Comparison of ENCODE assay signal across 8 cellular contexts in the genomic region with DNA sequence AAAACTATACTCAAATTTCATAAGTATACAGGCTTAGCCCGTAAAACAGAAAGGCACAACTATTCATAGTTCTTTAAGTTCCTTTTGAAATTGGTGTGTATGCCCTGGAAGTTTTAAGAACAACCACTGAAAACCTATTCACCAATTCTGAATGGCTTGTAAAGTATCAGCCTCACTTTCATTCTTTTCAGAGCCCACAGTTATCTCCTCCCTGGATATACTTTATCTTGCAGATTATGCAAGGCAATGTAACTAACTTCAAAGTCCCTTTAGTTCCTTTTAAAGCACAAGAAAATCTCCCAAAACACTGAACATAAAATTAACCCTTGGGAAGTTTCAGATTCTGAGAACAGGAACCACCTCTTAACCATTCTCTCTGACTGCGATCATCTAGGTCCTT. TPM values are rescaled to one million over a fixed set of nuclear protein-coding genes. Genes with fewer than 3 reads are reported as not detected.
A peak's percentile ranks its signal among the peaks of the same experiment; 100 is the strongest.
DNase-seq lines count a peak whose midpoint lies in the region; ATAC-seq and TF ChIP-seq lines count a peak whose summit lies in the region.

No MANE protein-coding gene starts in this region.

- intact Hi-C loops in ascending aorta (cut with DNase I), result loop anchor here (10.0 kb wide), 1 partner anchor 360 kb away; a partner anchor contains a TSS

- H3K36me3 Mint-ChIP-seq in activated T-cell treated with anti-CD3 and anti-CD28 coated beads, Interleukin-2, amount 50 U/mL, for 72 hours (ENCODE audit: insufficient read depth in 2 of 2), result peaks cover 0 to 4% of the 10 kb centered on the region in 2 donors

- TF ChIP-seq RAD21 in liver (IDR thresholded peaks at IDR 0.05), result no peak

- TF ChIP-seq EP300 in tibial nerve (IDR thresholded peaks at IDR 0.05), result no peak

- no peak for TF ChIP-seq POLR2A in tibial nerve (IDR thresholded peaks at IDR 0.05)

- no peaks in the 10 kb centered on the region for H3K4me1 ChIP-seq in ascending aorta
- H3K4me1 ChIP-seq in liver (ENCODE audit: control insufficient read depth in 4 of 4, insufficient read depth in 4 of 4, low read length in 3 of 4), result peaks cover 6 to 30% (median 20%) of the 10 kb centered on the region in 4 donors
- peaks cover 0 to 35% (median 4%) of the 10 kb centered on the region in 4 donors for H3K4me1 ChIP-seq in tibial nerve

- peak overlapping the region; percentile 87 for H3K27ac Mint-ChIP-seq in activated T-cell treated with anti-CD3 and anti-CD28 coated beads, Interleukin-2, amount 50 U/mL, for 72 hours

- no peaks in the 10 kb centered on the region for H3K27me3 Mint-ChIP-seq in activated T-cell treated with anti-CD3 and anti-CD28 coated beads, Interleukin-2, amount 50 U/mL, for 72 hours (ENCODE audit: low read depth)

- no peak for ATAC-seq in activated T-cell treated with anti-CD3 and anti-CD28 coated beads, Interleukin-2, amount 50 U/mL, for 72 hours (replicated peaks in 1 of 2)

- H3K36me3 ChIP-seq in ascending aorta (no peaks in the 10 kb centered on the region), liver (ENCODE audit: control insufficient read depth in 4 of 4, insufficient read depth in 3 of 4, low read depth in 1 of 4, low read length in 3 of 4) (no peaks in the 10 kb centered on the region), tibial nerve (no peaks in the 10 kb centered on the region)

- H3K27me3 ChIP-seq in ascending aorta, result no peaks in the 10 kb centered on the region
- H3K27me3 ChIP-seq in liver (ENCODE audit: control insufficient read depth in 4 of 4, insufficient read depth in 4 of 4, low read length in 3 of 4), result no peaks in the 10 kb centered on the region
- no peaks in the 10 kb centered on the region for H3K27me3 ChIP-seq in tibial nerve

- H3K9ac ChIP-seq in liver (ENCODE audit: low read depth in 1 of 2, low read length in 2 of 2), result peak overlapping the region in 1 of 2 donors; percentile 12

- WGBS in liver, result 50% methylated on average over 2 of the region's 2 CpGs
- WGBS in tibial nerve, 2 donors, result 24 to 32% methylated on average over 2 of the region's 2 CpGs

- peak overlapping the region; percentile 95 to 98 for H3K4me3 Mint-ChIP-seq in activated T-cell treated with anti-CD3 and anti-CD28 coated beads, Interleukin-2, amount 50 U/mL, for 72 hours

- H3K9me3 ChIP-seq in ascending aorta (no peaks in the 10 kb centered on the region), liver (ENCODE audit: control insufficient read depth in 4 of 4, low read length in 3 of 4) (no peaks in the 10 kb centered on the region), tibial nerve (no peaks in the 10 kb centered on the region)

- no peak for TF ChIP-seq CTCF in ascending aorta (IDR thresholded peaks at IDR 0.05)
- no peak for TF ChIP-seq CTCF in liver (IDR thresholded peaks at IDR 0.05; ENCODE audit: low read depth, low read length, missing input control)
- TF ChIP-seq CTCF in tibial nerve (IDR thresholded peaks at IDR 0.05), result no peak
- TF ChIP-seq CTCF in GM10266 (IDR thresholded peaks at IDR 0.05; ENCODE audit: control insufficient read depth, insufficient read depth, low read depth, missing control alignments), result no peak

- DNase-seq in activated T-cell treated with anti-CD3 and anti-CD28 coated beads, Interleukin-2, amount 50 U/mL, for 72 hours, result no peak
- DNase-seq in activated T-cell treated with anti-CD3 and anti-CD28 coated beads for 4 hours (no peak), ascending aorta (ENCODE audit: low spot score in 2 of 2) (no peak), tibial nerve (ENCODE audit: low spot score in 2 of 2) (no peak), D341Med (ENCODE audit: low spot score) (no peak), mucosa of gallbladder (ENCODE audit: low spot score) (no peak), GM10266 (ENCODE audit: extremely low spot score) (no peak)

- peak overlapping the region; percentile 92 to 96 for H3K4me3 ChIP-seq in ascending aorta
- H3K4me3 ChIP-seq in liver (ENCODE audit: low read depth in 1 of 3, low read length in 3 of 3), result peak overlapping the region in 2 of 3 donors; percentile 79 to 85
- peak overlapping the region; percentile 85 to 98 (median 88) for H3K4me3 ChIP-seq in tibial nerve

- H3K4me1 Mint-ChIP-seq in activated T-cell treated with anti-CD3 and anti-CD28 coated beads, Interleukin-2, amount 50 U/mL, for 72 hours (ENCODE audit: low read depth), result peaks cover 63% of the 10 kb centered on the region

- H3K9me3 Mint-ChIP-seq in activated T-cell treated with anti-CD3 and anti-CD28 coated beads, Interleukin-2, amount 50 U/mL, for 72 hours, result no peaks in the 10 kb centered on the region

- H3K27ac ChIP-seq in ascending aorta (peak overlapping the region in 1 of 2 donors; percentile 92), liver (ENCODE audit: low read depth in 1 of 2, low read length in 2 of 2) (no peak overlapping the region), tibial nerve (peak overlapping the region in 2 of 4 donors; percentile 92 to 94)

TF ChIP-seq in liver, 16 proteins besides CTCF, POLR2A, EP300 and RAD21:
- TF ChIP-seq, protein P1, sequence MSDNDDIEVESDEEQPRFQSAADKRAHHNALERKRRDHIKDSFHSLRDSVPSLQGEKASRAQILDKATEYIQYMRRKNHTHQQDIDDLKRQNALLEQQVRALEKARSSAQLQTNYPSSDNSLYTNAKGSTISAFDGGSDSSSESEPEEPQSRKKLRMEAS (IDR thresholded peaks at IDR 0.05), result no peak
- no peak for TF ChIP-seq HNF4A (conservative IDR thresholded peaks at IDR 0.05)
- TF ChIP-seq GABPA (IDR thresholded peaks at IDR 0.05 in 1 of 2, conservative IDR thresholded peaks at IDR 0.05 in 1 of 2), result no peak
- no peak for TF ChIP-seq RXRA (IDR thresholded peaks at IDR 0.05)
- no peak for TF ChIP-seq HNF4G (IDR thresholded peaks at IDR 0.05)
- no peak for TF ChIP-seq SP1 (IDR thresholded peaks at IDR 0.05)
- no peak for TF ChIP-seq JUND (IDR thresholded peaks at IDR 0.05)

RNA-seq across cellular contexts. Expression of a gene that starts 1.1 kb away (rescaled TPM):
- total RNA-seq in activated T-cell treated with anti-CD3 and anti-CD28 coated beads, Interleukin-2, amount 50 U/mL, for 72 hours, result 10 to 100 TPM; 34.1 to 41.7 TPM
- 4.3 TPM for total RNA-seq in ascending aorta
- 10 to 100 TPM in 1 of 2 donors, 1 to 10 TPM in 1; 7.6 to 11.9 TPM for total RNA-seq in liver
- 1 to 10 TPM; 2.5 to 3.6 TPM for polyA plus RNA-seq in liver
- 10 to 100 TPM; 18.2 to 26.4 (median 21.5) TPM for total RNA-seq in tibial nerve
- total RNA-seq in mucosa of gallbladder, result 23.8 TPM
